20 cellular contexts compared by ENCODE assay signal in genomic region chr11:61888590-61888989, GRCh38. TPM values are rescaled to one million over a fixed set of nuclear protein-coding genes. Genes with fewer than 3 reads are reported as not detected.
DNase-seq lines count a peak whose midpoint lies in the region; TF ChIP-seq lines count a peak whose summit lies in the region.
"Had no signal": no experiment of that assay in that cellular context is flagged by ENCODE, and none has a peak within 500 bp of the region (broad histone marks: within the 10 kb centered on the region; RNA-seq: fewer than 3 reads in every experiment).

No MANE protein-coding gene starts in this region.

- H3K4me1 ChIP-seq in Peyer's patch (peaks cover 4 to 13% (median 9%) of the 10 kb centered on the region in 4 donors), breast epithelium (peaks cover 4 to 7% of the 10 kb centered on the region in 2 donors), muscle layer of duodenum (ENCODE audit: control insufficient read depth in 1 of 2, insufficient read depth in 2 of 2, low read length in 2 of 2) (peaks cover 0 to 21% of the 10 kb centered on the region in 2 donors)

- H3K27me3 ChIP-seq in Peyer's patch (no peaks in the 10 kb centered on the region), breast epithelium (no peaks in the 10 kb centered on the region), muscle layer of duodenum (ENCODE audit: low read depth, low read length) (no peaks in the 10 kb centered on the region)

- H3K27me3 Mint-ChIP-seq in type B pancreatic cell: no peaks in the 10 kb centered on the region
- H3K27me3 Mint-ChIP-seq: IgD-negative memory B cell, T-helper 17 cell had no signal

- H3K4me3 ChIP-seq in Peyer's patch (no peak overlapping the region), breast epithelium (no peak overlapping the region), muscle layer of duodenum (ENCODE audit: low read depth in 1 of 2, low read length in 2 of 2) (no peak overlapping the region)
- H3K4me3 ChIP-seq: mucosa of descending colon, prostate gland had no signal

- intact Hi-C loops in breast epithelium (cut with DNase I; ENCODE audit: low total_unique reads): loop anchor here (10.0 kb wide), 1 partner anchor 74 kb away; the partner anchor contains the start of gene FADS1

- peaks cover 4% of the 10 kb centered on the region for H3K9me3 Mint-ChIP-seq in type B pancreatic cell
- H3K9me3 Mint-ChIP-seq: activated naive CD4-positive, alpha-beta T cell treated with anti-CD3 and anti-CD28 coated beads, Interleukin-2, amount 10 ng/mL, durations not matched to agents 7 days and 5 days; IgD-negative memory B cell had no signal

- no peak for DNase-seq in Peyer's patch
- no peak for DNase-seq in breast epithelium (ENCODE audit: low spot score in 2 of 2)
- no peak for DNase-seq in type B pancreatic cell (ENCODE audit: extremely low spot score, unreplicated experiment)
- DNase-seq in NK-92 treated with Interleukin-12 subunit alpha and Interleukin-12 subunit beta, amount 100 ng/mL, for 24 hours (lab: John Stamatoyannopoulos, UW): no peak
- DNase-seq in hippocampal formation (lab: John Stamatoyannopoulos, UW): no peak
- DNase-seq in putamen (ENCODE audit: low spot score): no peak
- DNase-seq: activated CD8-positive, alpha-beta memory T cell treated with anti-CD3 and anti-CD28 coated beads, Interleukin-2, amount 10 ng/mL, durations not matched to agents 7 days and 5 days; activated naive CD4-positive, alpha-beta T cell treated with anti-CD3 and anti-CD28 coated beads, Interleukin-2, amount 10 ng/mL, durations not matched to agents 7 days and 5 days; central memory CD4-positive, alpha-beta T cell; NCI-H1092; NCI-H2171; NCI-H82; RPMI8226; T-helper 17 cell had no signal

- H3K36me3 ChIP-seq in Peyer's patch (no peaks in the 10 kb centered on the region), breast epithelium (no peaks in the 10 kb centered on the region), muscle layer of duodenum (ENCODE audit: control insufficient read depth in 1 of 2, insufficient read depth in 2 of 2, low read length in 2 of 2) (no peaks in the 10 kb centered on the region)
- H3K36me3 ChIP-seq: prostate gland had no signal

- TF ChIP-seq CTCF in Peyer's patch (IDR thresholded peaks at IDR 0.05) (no peak), breast epithelium (IDR thresholded peaks at IDR 0.05) (no peak), type B pancreatic cell (conservative IDR thresholded peaks at IDR 0.05) (no peak)

- no peaks in the 10 kb centered on the region for H3K36me3 Mint-ChIP-seq in type B pancreatic cell
- H3K36me3 Mint-ChIP-seq: activated CD8-positive, alpha-beta memory T cell treated with anti-CD3 and anti-CD28 coated beads, Interleukin-2, amount 10 ng/mL, durations not matched to agents 7 days and 5 days; activated naive CD4-positive, alpha-beta T cell treated with anti-CD3 and anti-CD28 coated beads, Interleukin-2, amount 10 ng/mL, durations not matched to agents 7 days and 5 days; CD14-positive monocyte; IgD-negative memory B cell had no signal

- no peak for TF ChIP-seq POLR2A in Peyer's patch (IDR thresholded peaks at IDR 0.05)
- no peak for TF ChIP-seq POLR2A in breast epithelium (IDR thresholded peaks at IDR 0.05)

- H3K27ac ChIP-seq in Peyer's patch (peak overlapping the region; percentile 10 to 39 (median 33)), breast epithelium (peak overlapping the region; percentile 33 to 79), muscle layer of duodenum (ENCODE audit: low read length) (peak overlapping the region; percentile 56)
- H3K27ac ChIP-seq: prostate gland had no signal

- H3K9me3 ChIP-seq in Peyer's patch (no peaks in the 10 kb centered on the region), breast epithelium (no peaks in the 10 kb centered on the region), muscle layer of duodenum (ENCODE audit: control insufficient read depth in 1 of 2, low read length in 2 of 2) (no peaks in the 10 kb centered on the region)
- H3K9me3 ChIP-seq: mucosa of descending colon, prostate gland had no signal

- H3K27ac Mint-ChIP-seq in type B pancreatic cell: no peak overlapping the region
- H3K27ac Mint-ChIP-seq: activated CD8-positive, alpha-beta memory T cell treated with anti-CD3 and anti-CD28 coated beads, Interleukin-2, amount 10 ng/mL, durations not matched to agents 7 days and 5 days; activated naive CD4-positive, alpha-beta T cell treated with anti-CD3 and anti-CD28 coated beads, Interleukin-2, amount 10 ng/mL, durations not matched to agents 7 days and 5 days; CD14-positive monocyte; endodermal cell; T-helper 17 cell had no signal

- peak overlapping the region; percentile 54 for H3K4me3 Mint-ChIP-seq in type B pancreatic cell
- H3K4me3 Mint-ChIP-seq: activated CD8-positive, alpha-beta memory T cell treated with anti-CD3 and anti-CD28 coated beads, Interleukin-2, amount 10 ng/mL, durations not matched to agents 7 days and 5 days; CD14-positive monocyte; endodermal cell; T-helper 17 cell had no signal

- no peaks in the 10 kb centered on the region for H3K4me1 Mint-ChIP-seq in type B pancreatic cell (ENCODE audit: unreplicated experiment)
- H3K4me1 Mint-ChIP-seq: endodermal cell had no signal

RNA-seq across cellular contexts. Expression of gene FADS3, which starts 2.8 kb away (rescaled TPM):
- 10 to 100 TPM in 3 of 4 donors, 1 to 10 TPM in 1; 9.5 to 76.7 (median 18.4) TPM for total RNA-seq in Peyer's patch
- total RNA-seq in breast epithelium: 100 to 1,000 TPM in 2 of 3 donors, 10 to 100 TPM in 1; 38.8 to 156 (median 112) TPM
- total RNA-seq in type B pancreatic cell (ENCODE audit: low replicate concordance): 4.4 and 10.0 TPM in 2 replicates

RNA-seq across cellular contexts. Expression of gene RAB3IL1, which starts 28.8 kb away (rescaled TPM):
- 10 to 100 TPM in 1 of 4 donors, 1 to 10 TPM in 3; 1.1 to 28.1 (median 5.7) TPM for total RNA-seq in Peyer's patch
- 10 to 100 TPM; 11.7 to 27.9 (median 22.6) TPM for total RNA-seq in breast epithelium
- 2.1 and 16.6 TPM in 2 replicates for total RNA-seq in type B pancreatic cell (ENCODE audit: low replicate concordance)
- total RNA-seq: activated CD8-positive, alpha-beta memory T cell treated with anti-CD3 and anti-CD28 coated beads, Interleukin-2, amount 10 ng/mL, durations not matched to agents 7 days and 5 days; T-helper 17 cell had no signal
